In the genomic region with DNA sequence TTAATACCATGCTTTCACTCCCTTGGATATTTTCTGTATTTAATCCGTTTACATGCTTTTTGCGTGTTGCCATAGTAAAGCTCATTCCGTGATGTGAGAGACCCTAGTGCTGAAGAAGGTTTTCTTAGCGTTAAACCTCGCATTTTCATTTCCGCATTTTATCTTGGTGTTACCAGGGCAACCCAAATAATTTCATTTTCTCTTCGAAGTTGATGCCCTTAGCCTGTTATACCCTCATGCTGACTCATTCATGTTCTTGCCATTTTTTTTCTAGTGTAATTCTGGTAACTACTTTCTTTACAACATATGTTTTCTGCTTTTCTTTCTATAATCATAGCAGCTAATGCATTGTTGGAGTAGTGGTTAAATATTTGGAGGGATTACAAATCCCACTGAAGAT, we compare ENCODE assay signal across 1 cellular context.
A peak's percentile ranks its signal among the peaks of the same experiment; 100 is the strongest.
TF ChIP-seq lines count a peak whose summit lies in the region.

No MANE protein-coding gene starts in this region.

TF ChIP-seq in GM12878, 131 proteins besides CTCF, POLR2A, EP300 and RAD21 (continued from another document and continues in another):
- TF ChIP-seq, protein P1, sequence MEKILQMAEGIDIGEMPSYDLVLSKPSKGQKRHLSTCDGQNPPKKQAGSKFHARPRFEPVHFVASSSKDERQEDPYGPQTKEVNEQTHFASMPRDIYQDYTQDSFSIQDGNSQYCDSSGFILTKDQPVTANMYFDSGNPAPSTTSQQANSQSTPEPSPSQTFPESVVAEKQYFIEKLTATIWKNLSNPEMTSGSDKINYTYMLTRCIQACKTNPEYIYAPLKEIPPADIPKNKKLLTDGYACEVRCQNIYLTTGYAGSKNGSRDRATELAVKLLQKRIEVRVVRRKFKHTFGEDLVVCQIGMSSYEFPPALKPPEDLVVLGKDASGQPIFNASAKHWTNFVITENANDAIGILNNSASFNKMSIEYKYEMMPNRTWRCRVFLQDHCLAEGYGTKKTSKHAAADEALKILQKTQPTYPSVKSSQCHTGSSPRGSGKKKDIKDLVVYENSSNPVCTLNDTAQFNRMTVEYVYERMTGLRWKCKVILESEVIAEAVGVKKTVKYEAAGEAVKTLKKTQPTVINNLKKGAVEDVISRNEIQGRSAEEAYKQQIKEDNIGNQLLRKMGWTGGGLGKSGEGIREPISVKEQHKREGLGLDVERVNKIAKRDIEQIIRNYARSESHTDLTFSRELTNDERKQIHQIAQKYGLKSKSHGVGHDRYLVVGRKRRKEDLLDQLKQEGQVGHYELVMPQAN (conservative IDR thresholded peaks at IDR 0.05): 0 out of 2 replicates have a peak, but pooled peaks have one; percentile 30
- peak; percentile 64; the same call in 1 of the 2 replicates for TF ChIP-seq MTA3 (IDR thresholded peaks at IDR 0.05; ENCODE audit: borderline replicate concordance, low read length)
- peak; percentile 88 for TF ChIP-seq JUNB (IDR thresholded peaks at IDR 0.05)
- TF ChIP-seq CBX5 (IDR thresholded peaks at IDR 0.05; ENCODE audit: low read depth): peak; percentile 74
- peak; percentile 61 for TF ChIP-seq CUX1 (IDR thresholded peaks at IDR 0.05; ENCODE audit: insufficient replicate concordance, low read depth, low read length)
- TF ChIP-seq SMAD1 (IDR thresholded peaks at IDR 0.05; ENCODE audit: low read depth, partially characterized antibody): peak; percentile 29
- TF ChIP-seq ZBED1 (IDR thresholded peaks at IDR 0.05; ENCODE audit: borderline replicate concordance): no peak
- TF ChIP-seq JUND (IDR thresholded peaks at IDR 0.05; ENCODE audit: low read depth, low read length): peak; percentile 82; the same call in 1 of the 2 replicates
- TF ChIP-seq, protein P2, sequence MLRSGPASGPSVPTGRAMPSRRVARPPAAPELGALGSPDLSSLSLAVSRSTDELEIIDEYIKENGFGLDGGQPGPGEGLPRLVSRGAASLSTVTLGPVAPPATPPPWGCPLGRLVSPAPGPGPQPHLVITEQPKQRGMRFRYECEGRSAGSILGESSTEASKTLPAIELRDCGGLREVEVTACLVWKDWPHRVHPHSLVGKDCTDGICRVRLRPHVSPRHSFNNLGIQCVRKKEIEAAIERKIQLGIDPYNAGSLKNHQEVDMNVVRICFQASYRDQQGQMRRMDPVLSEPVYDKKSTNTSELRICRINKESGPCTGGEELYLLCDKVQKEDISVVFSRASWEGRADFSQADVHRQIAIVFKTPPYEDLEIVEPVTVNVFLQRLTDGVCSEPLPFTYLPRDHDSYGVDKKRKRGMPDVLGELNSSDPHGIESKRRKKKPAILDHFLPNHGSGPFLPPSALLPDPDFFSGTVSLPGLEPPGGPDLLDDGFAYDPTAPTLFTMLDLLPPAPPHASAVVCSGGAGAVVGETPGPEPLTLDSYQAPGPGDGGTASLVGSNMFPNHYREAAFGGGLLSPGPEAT (IDR thresholded peaks at IDR 0.05; ENCODE audit: low read depth): peak; percentile 68; the same call in 1 of the 2 replicates
- 0 out of 2 replicates have a peak, but pooled peaks have one; percentile 32 for TF ChIP-seq STAT3 (IDR thresholded peaks at IDR 0.05; ENCODE audit: low read depth, low read length)
- no peak for TF ChIP-seq KAT2A (conservative IDR thresholded peaks at IDR 0.05; ENCODE audit: control insufficient read depth, low read depth, low read length)
- TF ChIP-seq TCF7 (IDR thresholded peaks at IDR 0.05; ENCODE audit: borderline replicate concordance): no peak
- peak; percentile 48; the same call in 1 of the 2 replicates for TF ChIP-seq RFX5 (IDR thresholded peaks at IDR 0.05; ENCODE audit: low read depth, low read length)
- TF ChIP-seq ZNF207 (IDR thresholded peaks at IDR 0.05; ENCODE audit: borderline replicate concordance): no peak
- 0 out of 2 replicates have a peak, but pooled peaks have one; percentile 27 for TF ChIP-seq GABPA (IDR thresholded peaks at IDR 0.05; ENCODE audit: low read depth)
- peak; percentile 79 for TF ChIP-seq NFIC (IDR thresholded peaks at IDR 0.05; ENCODE audit: low read depth, low read length)
- no peak for TF ChIP-seq EGR1 (IDR thresholded peaks at IDR 0.05; ENCODE audit: borderline replicate concordance in 1 of 2, low read depth in 2 of 2, low read length in 2 of 2)
- TF ChIP-seq, protein P3, sequence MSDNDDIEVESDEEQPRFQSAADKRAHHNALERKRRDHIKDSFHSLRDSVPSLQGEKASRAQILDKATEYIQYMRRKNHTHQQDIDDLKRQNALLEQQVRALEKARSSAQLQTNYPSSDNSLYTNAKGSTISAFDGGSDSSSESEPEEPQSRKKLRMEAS (IDR thresholded peaks at IDR 0.05; ENCODE audit: low read depth, low read length): no peak
- TF ChIP-seq IRF4 (IDR thresholded peaks at IDR 0.05; ENCODE audit: low read depth, low read length): peak; percentile 89
- 0 out of 2 replicates have a peak, but pooled peaks have one; percentile 44 for TF ChIP-seq IKZF1 (conservative IDR thresholded peaks at IDR 0.05)
- TF ChIP-seq BACH1 (IDR thresholded peaks at IDR 0.05; ENCODE audit: borderline replicate concordance): peak; percentile 85; the same call in 1 of the 2 replicates
- TF ChIP-seq BCL11A (IDR thresholded peaks at IDR 0.05; ENCODE audit: low read depth, low read length): peak; percentile 50; the same call in 1 of the 2 replicates
- TF ChIP-seq ZNF384 (IDR thresholded peaks at IDR 0.05; ENCODE audit: borderline replicate concordance, low read depth, low read length): peak; percentile 95
- TF ChIP-seq BHLHE40 (IDR thresholded peaks at IDR 0.05; ENCODE audit: borderline replicate concordance in 1 of 2, low read depth in 2 of 2, low read length in 1 of 2): peak in 1 of 2 experiments; percentile 42; a peak in 2 of 4 replicates
- peak; percentile 74 for TF ChIP-seq RUNX3 (IDR thresholded peaks at IDR 0.05; ENCODE audit: low read length)
- TF ChIP-seq BMI1 (IDR thresholded peaks at IDR 0.05; ENCODE audit: borderline replicate concordance): peak; percentile 97
- no peak for TF ChIP-seq CBX3 (IDR thresholded peaks at IDR 0.05; ENCODE audit: borderline replicate concordance, low read depth)
- peak; percentile 79 for TF ChIP-seq MEF2A (IDR thresholded peaks at IDR 0.05; ENCODE audit: insufficient read depth, low read depth, low read length)
- TF ChIP-seq SKIL (IDR thresholded peaks at IDR 0.05; ENCODE audit: low read depth, poor library complexity, severe bottlenecking): no peak
- peak in 1 of 2 experiments; percentile 23; a peak in 1 of 4 replicates for TF ChIP-seq ETV6 (conservative IDR thresholded peaks at IDR 0.05 in 1 of 2, IDR thresholded peaks at IDR 0.05 in 1 of 2; ENCODE audit: borderline replicate concordance in 1 of 2, low read depth in 1 of 2)
- TF ChIP-seq, protein P4, sequence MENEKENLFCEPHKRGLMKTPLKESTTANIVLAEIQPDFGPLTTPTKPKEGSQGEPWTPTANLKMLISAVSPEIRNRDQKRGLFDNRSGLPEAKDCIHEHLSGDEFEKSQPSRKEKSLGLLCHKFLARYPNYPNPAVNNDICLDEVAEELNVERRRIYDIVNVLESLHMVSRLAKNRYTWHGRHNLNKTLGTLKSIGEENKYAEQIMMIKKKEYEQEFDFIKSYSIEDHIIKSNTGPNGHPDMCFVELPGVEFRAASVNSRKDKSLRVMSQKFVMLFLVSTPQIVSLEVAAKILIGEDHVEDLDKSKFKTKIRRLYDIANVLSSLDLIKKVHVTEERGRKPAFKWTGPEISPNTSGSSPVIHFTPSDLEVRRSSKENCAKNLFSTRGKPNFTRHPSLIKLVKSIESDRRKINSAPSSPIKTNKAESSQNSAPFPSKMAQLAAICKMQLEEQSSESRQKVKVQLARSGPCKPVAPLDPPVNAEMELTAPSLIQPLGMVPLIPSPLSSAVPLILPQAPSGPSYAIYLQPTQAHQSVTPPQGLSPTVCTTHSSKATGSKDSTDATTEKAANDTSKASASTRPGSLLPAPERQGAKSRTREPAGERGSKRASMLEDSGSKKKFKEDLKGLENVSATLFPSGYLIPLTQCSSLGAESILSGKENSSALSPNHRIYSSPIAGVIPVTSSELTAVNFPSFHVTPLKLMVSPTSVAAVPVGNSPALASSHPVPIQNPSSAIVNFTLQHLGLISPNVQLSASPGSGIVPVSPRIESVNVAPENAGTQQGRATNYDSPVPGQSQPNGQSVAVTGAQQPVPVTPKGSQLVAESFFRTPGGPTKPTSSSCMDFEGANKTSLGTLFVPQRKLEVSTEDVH (IDR thresholded peaks at IDR 0.05; ENCODE audit: low read depth, partially characterized antibody): peak; percentile 70
- TF ChIP-seq, protein P5, sequence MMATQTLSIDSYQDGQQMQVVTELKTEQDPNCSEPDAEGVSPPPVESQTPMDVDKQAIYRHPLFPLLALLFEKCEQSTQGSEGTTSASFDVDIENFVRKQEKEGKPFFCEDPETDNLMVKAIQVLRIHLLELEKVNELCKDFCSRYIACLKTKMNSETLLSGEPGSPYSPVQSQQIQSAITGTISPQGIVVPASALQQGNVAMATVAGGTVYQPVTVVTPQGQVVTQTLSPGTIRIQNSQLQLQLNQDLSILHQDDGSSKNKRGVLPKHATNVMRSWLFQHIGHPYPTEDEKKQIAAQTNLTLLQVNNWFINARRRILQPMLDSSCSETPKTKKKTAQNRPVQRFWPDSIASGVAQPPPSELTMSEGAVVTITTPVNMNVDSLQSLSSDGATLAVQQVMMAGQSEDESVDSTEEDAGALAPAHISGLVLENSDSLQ (IDR thresholded peaks at IDR 0.05): peak; percentile 35; the same call in 1 of the 2 replicates
- peak; percentile 77 for TF ChIP-seq MEF2B (IDR thresholded peaks at IDR 0.05; ENCODE audit: partially characterized antibody, poor library complexity, severe bottlenecking)
- peak in 1 of 2 experiments; percentile 65; a peak in 3 of 4 replicates for TF ChIP-seq IKZF2 (IDR thresholded peaks at IDR 0.05)
- TF ChIP-seq MYB (IDR thresholded peaks at IDR 0.05; ENCODE audit: borderline replicate concordance, low read depth, low read length): peak; percentile 65; the same call in 1 of the 2 replicates
- TF ChIP-seq RB1 (IDR thresholded peaks at IDR 0.05; ENCODE audit: borderline replicate concordance): no peak
- peak; percentile 77; the same call in 1 of the 2 replicates for TF ChIP-seq CHD2 (IDR thresholded peaks at IDR 0.05; ENCODE audit: borderline replicate concordance, low read depth, low read length)
- no peak for TF ChIP-seq CHD4 (IDR thresholded peaks at IDR 0.05)
- 0 out of 2 replicates have a peak, but pooled peaks have one; percentile 3 for TF ChIP-seq TCF12 (IDR thresholded peaks at IDR 0.05; ENCODE audit: low read depth, low read length)
- peak; percentile 94 for TF ChIP-seq MXI1 (IDR thresholded peaks at IDR 0.05; ENCODE audit: low read depth, low read length)
- TF ChIP-seq PBX3 (IDR thresholded peaks at IDR 0.05; ENCODE audit: insufficient replicate concordance, low read depth, low read length): no peak
